In the genomic region with DNA sequence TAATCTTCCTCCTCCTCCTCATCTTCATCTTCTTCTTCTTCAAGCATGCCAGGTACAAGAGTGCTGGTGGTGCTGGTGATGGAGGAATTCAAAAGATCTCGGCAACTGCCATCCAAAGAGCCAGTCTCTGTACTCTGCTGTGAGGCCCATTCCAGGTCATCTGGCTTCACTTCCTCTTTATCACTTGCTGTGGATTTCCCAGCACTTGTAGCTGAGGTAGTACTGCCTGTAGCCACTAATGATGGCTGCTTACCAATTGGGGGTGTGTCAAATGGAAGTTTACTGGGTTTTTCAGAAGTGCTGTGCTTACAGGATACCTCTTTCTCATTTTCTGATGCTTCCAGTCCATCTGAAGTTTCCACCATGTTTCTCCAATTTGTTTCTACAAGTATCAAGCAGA, we compare ENCODE assay signal across 11 cellular contexts. TPM values are rescaled to one million over a fixed set of nuclear protein-coding genes. Genes with fewer than 3 reads are reported as not detected.
DNase-seq lines count a peak whose midpoint lies in the region; ATAC-seq and TF ChIP-seq lines count a peak whose summit lies in the region.
"Had no signal": no experiment of that assay in that cellular context is flagged by ENCODE, and none has a peak within 500 bp of the region (broad histone marks: within the 10 kb centered on the region; RNA-seq: fewer than 3 reads in every experiment).

No MANE protein-coding gene starts in this region.

- H3K36me3 ChIP-seq in left ventricle myocardium inferior (peaks cover 67% of the 10 kb centered on the region), esophagus squamous epithelium (peaks cover 3 to 82% (median 11%) of the 10 kb centered on the region in 3 donors)

- H3K4me3 ChIP-seq in left ventricle myocardium inferior (no peak overlapping the region), esophagus squamous epithelium (no peak overlapping the region)

- DNase-seq in KBM-7: peak; percentile 42
- no peak for DNase-seq in left ventricle myocardium inferior
- DNase-seq in activated effector memory CD4-positive, alpha-beta T cell treated with anti-CD3 and anti-CD28 coated beads, Interleukin-2, amount 50 U/mL, for 16 hours: no peak
- DNase-seq in esophagus squamous epithelium (lab: John Stamatoyannopoulos, UW): no peak
- no peak for DNase-seq in NK-92 (lab: John Stamatoyannopoulos, UW; ENCODE audit: unreplicated experiment)
- no peak for DNase-seq in mucosa of gallbladder (ENCODE audit: low spot score)
- DNase-seq: activated CD8-positive, alpha-beta memory T cell treated with anti-CD3 and anti-CD28 coated beads, Interleukin-2, amount 10 ng/mL, durations not matched to agents 7 days and 5 days; Caco-2; NCI-H1048 had no signal

- intact Hi-C loops in left ventricle myocardium inferior (cut with micrococcal nuclease): no loop called here
- intact Hi-C loops in esophagus squamous epithelium (cut with DNase I): no loop called here

- H3K9me3 ChIP-seq in left ventricle myocardium inferior (replicated peaks) (no peaks in the 10 kb centered on the region), esophagus squamous epithelium (no peaks in the 10 kb centered on the region)
- H3K9me3 ChIP-seq: Caco-2 had no signal

- ATAC-seq in GM18858 (IDR thresholded peaks at IDR 0.05; ENCODE audit: unreplicated experiment) (peak; percentile 95), HG02623 (IDR thresholded peaks at IDR 0.05; ENCODE audit: unreplicated experiment) (peak; percentile 94)
- ATAC-seq: activated CD8-positive, alpha-beta memory T cell treated with anti-CD3 and anti-CD28 coated beads, Interleukin-2, amount 10 ng/mL, durations not matched to agents 7 days and 5 days had no signal

- TF ChIP-seq POLR2A in esophagus squamous epithelium (IDR thresholded peaks at IDR 0.05): no peak

- H3K27me3 ChIP-seq in left ventricle myocardium inferior (ENCODE audit: low read depth): no peaks in the 10 kb centered on the region
- H3K27me3 ChIP-seq in esophagus squamous epithelium: no peaks in the 10 kb centered on the region

- TF ChIP-seq CTCF in left ventricle myocardium inferior (IDR thresholded peaks at IDR 0.05; ENCODE audit: borderline replicate concordance) (peak; percentile 27), esophagus squamous epithelium (IDR thresholded peaks at IDR 0.05) (no peak)

- in situ Hi-C loops in KBM-7 (cut with MboI; ENCODE audit: low pct_unique_long_range_greater_than_20kb, low sequenced_read_pairs): no loop called here

- H3K27ac ChIP-seq in left ventricle myocardium inferior (replicated peaks) (no peak overlapping the region), esophagus squamous epithelium (no peak overlapping the region)

- 91 to 93% methylated on average over 1 of the region's 1 CpG for WGBS in esophagus squamous epithelium, 2 donors

- H3K4me1 ChIP-seq in left ventricle myocardium inferior (no peaks in the 10 kb centered on the region), esophagus squamous epithelium (no peaks in the 10 kb centered on the region)
- H3K4me1 ChIP-seq: Caco-2 had no signal

RNA-seq across cellular contexts. Expression of a gene that starts 28.8 kb away (rescaled TPM):
- total RNA-seq in left ventricle myocardium inferior (3.3 TPM), esophagus squamous epithelium (under 1 TPM in 3 of 4 donors, not detected in 1; 0.18 to 0.50 (median 0.38) TPM), mucosa of gallbladder (3.7 TPM)
- total RNA-seq: Caco-2 had no signal

RNA-seq across cellular contexts. Expression of a gene that starts 53.7 kb away (rescaled TPM):
- total RNA-seq in left ventricle myocardium inferior: 39.3 TPM
- 10 to 100 TPM; 15.1 to 33.0 (median 20.3) TPM for total RNA-seq in esophagus squamous epithelium
- 56.1 TPM for total RNA-seq in mucosa of gallbladder
